ENCODE assay signal across 1 cellular context in genomic region chr1:11768821-11769220, GRCh38.
A peak's percentile ranks its signal among the peaks of the same experiment; 100 is the strongest.
TF ChIP-seq lines count a peak whose summit lies in the region.

No MANE protein-coding gene starts in this region.

TF ChIP-seq in HEK293, 187 proteins besides CTCF, POLR2A, EP300 and RAD21:
- TF ChIP-seq ZNF394 (tag by site-specific recombination; IDR thresholded peaks at IDR 0.05; ENCODE audit: borderline replicate concordance) (no peak), ELK4 (IDR thresholded peaks at IDR 0.05; ENCODE audit: borderline replicate concordance, low read depth, low read length) (no peak), ZNF660 (tag by site-specific recombination; IDR thresholded peaks at IDR 0.05) (no peak), ZNF692 (tag by site-specific recombination; IDR thresholded peaks at IDR 0.05) (peak; percentile 71), ZNF157 (tag by site-specific recombination; IDR thresholded peaks at IDR 0.05) (no peak), ZNF280C (tag by site-specific recombination; IDR thresholded peaks at IDR 0.05) (no peak), ZNF580 (tag by site-specific recombination; IDR thresholded peaks at IDR 0.05) (no peak), ZNF677 (tag by site-specific recombination; IDR thresholded peaks at IDR 0.05) (no peak), KLF10 (tag by site-specific recombination; IDR thresholded peaks at IDR 0.05) (no peak), PRDM10 (tag by site-specific recombination; IDR thresholded peaks at IDR 0.05) (0 out of 2 replicates have a peak, but pooled peaks have one; percentile 12), INSM2 (tag by site-specific recombination; IDR thresholded peaks at IDR 0.05) (no peak), ZNF26 (tag by site-specific recombination; IDR thresholded peaks at IDR 0.05) (no peak), KLF1 (tag by site-specific recombination; IDR thresholded peaks at IDR 0.05) (peak; percentile 36; the same call in 1 of the 2 replicates), ZBTB11 (tag by site-specific recombination; conservative IDR thresholded peaks at IDR 0.05; ENCODE audit: low read depth) (no peak), ZNF211 (tag by site-specific recombination; IDR thresholded peaks at IDR 0.05; ENCODE audit: low read depth) (no peak), SP2 (tag by site-specific recombination; IDR thresholded peaks at IDR 0.05) (peak; percentile 37; the same call in 1 of the 2 replicates), ZFP69B (tag by site-specific recombination; IDR thresholded peaks at IDR 0.05) (peak; percentile 74; the same call in 1 of the 2 replicates), ZBTB10 (tag by site-specific recombination; IDR thresholded peaks at IDR 0.05) (no peak), ZNF184 (tag by site-specific recombination; IDR thresholded peaks at IDR 0.05) (no peak)
